1 cellular context compared by ENCODE assay signal in genomic region chr15:50354838-50355611, GRCh38.
TF ChIP-seq lines count a peak whose summit lies in the region.

GABPB1 (minus strand) TSS chr15:50355198; CDS start chr15:50309798, 45,400 bp downstream.

TF ChIP-seq in HepG2, 621 proteins besides CTCF, POLR2A, EP300 and RAD21 (continued from another document and continues in another):
- TF ChIP-seq NFAT5 (CRISPR knock-in tag; IDR thresholded peaks at IDR 0.05) (peak; percentile 46; the same call in 1 of the 2 replicates), PRDM4 (CRISPR knock-in tag; IDR thresholded peaks at IDR 0.05; ENCODE audit: borderline replicate concordance) (no peak), ZNF674 (CRISPR knock-in tag; IDR thresholded peaks at IDR 0.05; ENCODE audit: low read depth) (no peak; the same call in 1 of the 2 replicates), BCL3 (CRISPR knock-in tag; IDR thresholded peaks at IDR 0.05) (peak; percentile 90), THRA (CRISPR knock-in tag; IDR thresholded peaks at IDR 0.05; ENCODE audit: borderline replicate concordance) (peak; percentile 48; the same call in 1 of the 2 replicates), PPARG (CRISPR knock-in tag; conservative IDR thresholded peaks at IDR 0.05) (no peak), HMG20B (CRISPR knock-in tag; conservative IDR thresholded peaks at IDR 0.05) (no peak), ZNF468 (CRISPR knock-in tag; IDR thresholded peaks at IDR 0.05) (no peak), ZNF619 (CRISPR knock-in tag; IDR thresholded peaks at IDR 0.05) (peak; percentile 75; the same call in 1 of the 2 replicates), KLF15 (CRISPR knock-in tag; IDR thresholded peaks at IDR 0.05; ENCODE audit: borderline replicate concordance) (peak; percentile 18), TGIF2 (CRISPR knock-in tag; IDR thresholded peaks at IDR 0.05) (peak; percentile 71), ZBTB43 (CRISPR knock-in tag; conservative IDR thresholded peaks at IDR 0.05) (peak; percentile 86), BCLAF1 (IDR thresholded peaks at IDR 0.05) (no peak), GATA4 (IDR thresholded peaks at IDR 0.05; ENCODE audit: borderline replicate concordance, low read depth) (0 out of 2 replicates have a peak, but pooled peaks have one; percentile 47), SOX6 (IDR thresholded peaks at IDR 0.05) (no peak), SOX6 (CRISPR knock-in tag; IDR thresholded peaks at IDR 0.05) (peak; percentile 75), PRPF4 (IDR thresholded peaks at IDR 0.05; ENCODE audit: low read depth, low read length, poor library complexity, severe bottlenecking) (no peak), AHR (CRISPR knock-in tag; IDR thresholded peaks at IDR 0.05) (peak; percentile 70; the same call in 1 of the 2 replicates), RBM22 (optimal IDR thresholded peaks at IDR 0.05; ENCODE audit: low read length) (peak; percentile 82), ZNF142 (CRISPR knock-in tag; IDR thresholded peaks at IDR 0.05) (no peak; the same call in none of the 2 replicates), CREB3 (CRISPR knock-in tag; IDR thresholded peaks at IDR 0.05) (no peak), ZNF547 (CRISPR knock-in tag; IDR thresholded peaks at IDR 0.05) (no peak; the same call in 1 of the 2 replicates), NFE2L2 (IDR thresholded peaks at IDR 0.05; ENCODE audit: low read length) (no peak), SIN3A (IDR thresholded peaks at IDR 0.05; ENCODE audit: borderline replicate concordance, low read depth, low read length) (peak; percentile 48; the same call in 1 of the 2 replicates), TEAD3 (CRISPR knock-in tag; optimal IDR thresholded peaks at IDR 0.05; ENCODE audit: borderline replicate concordance) (peak; percentile 22), ZFP36L2 (CRISPR knock-in tag; IDR thresholded peaks at IDR 0.05) (0 out of 2 replicates have a peak, but pooled peaks have one; percentile 12), DR1 (CRISPR knock-in tag; IDR thresholded peaks at IDR 0.05) (no peak), MTA1 (CRISPR knock-in tag; IDR thresholded peaks at IDR 0.05; ENCODE audit: borderline replicate concordance) (peak; percentile 88; the same call in 1 of the 2 replicates), ZBTB37 (CRISPR knock-in tag; IDR thresholded peaks at IDR 0.05) (no peak)
